ENCODE assay signal across 8 cellular contexts in genomic region chr17:4950757-4951204, GRCh38. TPM values are rescaled to one million over a fixed set of nuclear protein-coding genes. Genes with fewer than 3 reads are reported as not detected.
DNase-seq lines count a peak whose midpoint lies in the region; ATAC-seq and TF ChIP-seq lines count a peak whose summit lies in the region.

Gene ENO3, plus strand, starts transcription at chr17:4951119. Its CDS starts 711 bp downstream, at chr17:4951830.

- no peaks in the 10 kb centered on the region for H3K27me3 ChIP-seq in colonic mucosa
- H3K27me3 ChIP-seq in mucosa of rectum (ENCODE audit: control insufficient read depth in 2 of 2, insufficient read depth in 2 of 2, low read length in 2 of 2), result no peaks in the 10 kb centered on the region

- H3K27ac ChIP-seq in colonic mucosa (peak within 1 kb of the TSS; percentile 98), mucosa of rectum (ENCODE audit: low read depth in 2 of 2, low read length in 2 of 2) (peak within 1 kb of the TSS; percentile 100)

- ATAC-seq in GM21825 (IDR thresholded peaks at IDR 0.05; ENCODE audit: unreplicated experiment) (no peak), GM19467 (IDR thresholded peaks at IDR 0.05; ENCODE audit: unreplicated experiment) (no peak)

- H3K36me3 ChIP-seq in colonic mucosa (peaks cover 5% of the 10 kb centered on the region), mucosa of rectum (ENCODE audit: control insufficient read depth in 2 of 2, insufficient read depth in 2 of 2, low read length in 2 of 2) (peaks cover 9 to 12% of the 10 kb centered on the region in 2 donors)

- DNase-seq in GM12864 (ENCODE audit: low read depth), result no peak
- peak; percentile 38 for DNase-seq in NCI-H510A (lab: John Stamatoyannopoulos, UW)
- peak; percentile 48 for DNase-seq in colonic mucosa
- DNase-seq in NAMALWA (ENCODE audit: low spot score), result no peak
- DNase-seq in activated CD8-positive, alpha-beta memory T cell treated with anti-CD3 and anti-CD28 coated beads, Interleukin-2, amount 50 U/mL, for 4 hours, result no peak

- H3K4me1 ChIP-seq in colonic mucosa, result peaks cover 7% of the 10 kb centered on the region
- H3K4me1 ChIP-seq in mucosa of rectum (ENCODE audit: control insufficient read depth in 2 of 2, insufficient read depth in 2 of 2, low read length in 2 of 2), result peaks cover 20% of the 10 kb centered on the region in 2 donors

- intact Hi-C loops in colonic mucosa (cut with DNase I), result no loop called here

- TF ChIP-seq CTCF in GM12864 (IDR thresholded peaks at IDR 0.05; ENCODE audit: low read depth, low read length, missing control alignments), result no peak
- TF ChIP-seq CTCF in colonic mucosa (IDR thresholded peaks at IDR 0.05), result no peak

- no peaks in the 10 kb centered on the region for H3K9me3 ChIP-seq in colonic mucosa
- no peaks in the 10 kb centered on the region for H3K9me3 ChIP-seq in mucosa of rectum (ENCODE audit: control insufficient read depth in 2 of 2, low read length in 2 of 2)

- peak within 1 kb of the TSS; percentile 70 to 86 for H3K9ac ChIP-seq in colonic mucosa (ENCODE audit: low read depth in 2 of 2, low read length in 2 of 2)
- peak within 1 kb of the TSS; percentile 86 to 92 for H3K9ac ChIP-seq in mucosa of rectum (ENCODE audit: low read depth in 1 of 2, low read length in 2 of 2)

- H3K4me3 ChIP-seq in GM12864 (ENCODE audit: low read depth, low read length) (peak within 1 kb of the TSS; percentile 93), colonic mucosa (peak within 1 kb of the TSS; percentile 89), mucosa of rectum (ENCODE audit: low read length in 2 of 2) (peak within 1 kb of the TSS; percentile 73 to 77)

RNA-seq across cellular contexts. Expression of gene ENO3, which starts in this region (rescaled TPM):
- total RNA-seq in colonic mucosa, result 10 to 100 TPM in 1 of 2 donors, 1 to 10 TPM in 1; 3.8 to 17.6 TPM

Comparison
In these comparisons a context has a peak if more than half of its experiments do, and no peak if none do; other contexts are left out.
1. DNase-seq: peak in NCI-H510A (single experiment) and colonic mucosa (single experiment); none in GM12864 (single experiment), NAMALWA (single experiment) and activated CD8-positive, alpha-beta memory T cell treated with anti-CD3 and anti-CD28 coated beads, Interleukin-2, amount 50 U/mL, for 4 hours (single experiment).
2. Peak in every context shown above with its lines, with median percentiles within 50 percentile points of each other: H3K4me3 ChIP-seq.